In genomic region chr5:155004138-155004744, GRCh38 we compare ENCODE assay signal across 8 cellular contexts. TPM values are rescaled to one million over a fixed set of nuclear protein-coding genes. Genes with fewer than 3 reads are reported as not detected.
A peak's percentile ranks its signal among the peaks of the same experiment; 100 is the strongest.
DNase-seq lines count a peak whose midpoint lies in the region; ATAC-seq, FAIRE-seq and TF ChIP-seq lines count a peak whose summit lies in the region.

No MANE protein-coding gene starts in this region.

- no peak overlapping the region for H3K4me3 ChIP-seq in Karpas-422 (ENCODE audit: low read length)
- H3K4me3 ChIP-seq in bronchial epithelial cell (ENCODE audit: low read depth, low read length), result no peak overlapping the region

- H3K27ac ChIP-seq in Karpas-422 (ENCODE audit: low read length), result no peak overlapping the region

- no peaks in the 10 kb centered on the region for H3K9me2 ChIP-seq in Karpas-422 (replicated peaks; ENCODE audit: insufficient read depth, low read length)

- H3K36me3 ChIP-seq in Karpas-422 (ENCODE audit: insufficient read depth, low read length) (no peaks in the 10 kb centered on the region), bronchial epithelial cell (ENCODE audit: control insufficient read depth, insufficient read depth, low read length) (no peaks in the 10 kb centered on the region)

- DNase-seq in GM10248 (ENCODE audit: extremely low spot score) (peak; percentile 26), Karpas-422 (peak; percentile 84), bronchial epithelial cell (ENCODE audit: low read depth) (peak; percentile 27), mucosa of gallbladder (ENCODE audit: low spot score) (peak; percentile 11), RCC 7860 (ENCODE audit: low spot score) (no peak)
- no peak for DNase-seq in central memory CD4-positive, alpha-beta T cell

- H3K9ac ChIP-seq in Karpas-422 (ENCODE audit: low read length), result no peak overlapping the region

- ATAC-seq in HG02852 (IDR thresholded peaks at IDR 0.05; ENCODE audit: unreplicated experiment), result no peak
- no peak for ATAC-seq in GM21528 (IDR thresholded peaks at IDR 0.05; ENCODE audit: low FRiP score, unreplicated experiment)

- FAIRE-seq in bronchial epithelial cell (lab: Jason Lieb, UNC) (no peak), RCC 7860 (lab: Jason Lieb, UNC) (no peak)

- no peaks in the 10 kb centered on the region for H3K9me3 ChIP-seq in Karpas-422 (ENCODE audit: low read length)

- no peaks in the 10 kb centered on the region for H3K79me2 ChIP-seq in Karpas-422 (ENCODE audit: low read length)

- no peaks in the 10 kb centered on the region for H4K20me1 ChIP-seq in Karpas-422 (ENCODE audit: insufficient read depth, low read depth, low read length)

- no peak overlapping the region for H3K4me2 ChIP-seq in Karpas-422 (ENCODE audit: low read depth, low read length, poor library complexity, severe bottlenecking)

- peak; percentile 43 for TF ChIP-seq CTCF in GM10248 (IDR thresholded peaks at IDR 0.05; ENCODE audit: control extremely low read depth, extremely low read depth, low read depth, missing control alignments)
- peak; percentile 73 for TF ChIP-seq CTCF in bronchial epithelial cell (IDR thresholded peaks at IDR 0.05; ENCODE audit: insufficient read depth, low read length, severe bottlenecking)

- CTCF ChIA-PET in GM10248 (lab: Yijun Ruan, JAX), result interaction anchor here (0.7 to 2.9 kb wide), 11 partner anchors 9 to 502 kb away, joined by 3 to 36 read pairs (median 4); no protein-coding TSS in a partner anchor

- H3K27me3 ChIP-seq in Karpas-422 (ENCODE audit: low read length) (no peaks in the 10 kb centered on the region), bronchial epithelial cell (ENCODE audit: control insufficient read depth, insufficient read depth, low read length) (no peaks in the 10 kb centered on the region)

- no peaks in the 10 kb centered on the region for H3K4me1 ChIP-seq in Karpas-422 (ENCODE audit: low read length)

- no peak overlapping the region for H2AFZ ChIP-seq in Karpas-422 (ENCODE audit: low read length)

- POLR2A ChIA-PET in GM10248 (lab: Yijun Ruan, JAX), result no interaction called here

RNA-seq across cellular contexts. Expression of gene KIF4B, which starts 9.3 kb away (rescaled TPM):
- total RNA-seq in Karpas-422 (2014; rRNA removed; shearing (Covaris generic); ENCODE audit: low replicate concordance), result 0.04 and 0.30 TPM in 2 replicates
- total RNA-seq in bronchial epithelial cell (under 0.01 and 0.13 TPM in 2 replicates), mucosa of gallbladder (not detected)

Comparison
In these comparisons a context has a peak if more than half of its experiments do, and no peak if none do; other contexts are left out.
1. DNase-seq: peak in GM10248 (single experiment), Karpas-422 (single experiment), bronchial epithelial cell (single experiment) and mucosa of gallbladder (single experiment); none in central memory CD4-positive, alpha-beta T cell (single experiment) and RCC 7860 (single experiment).